ENCODE assay signal across 11 cellular contexts in genomic region chr1:205274041-205274691, GRCh38. TPM values are rescaled to one million over a fixed set of nuclear protein-coding genes. Genes with fewer than 3 reads are reported as not detected.
A peak's percentile ranks its signal among the peaks of the same experiment; 100 is the strongest.
DNase-seq lines count a peak whose midpoint lies in the region; ATAC-seq and TF ChIP-seq lines count a peak whose summit lies in the region.
"Had no signal": no experiment of that assay in that cellular context is flagged by ENCODE, and none has a peak within 500 bp of the region (broad histone marks: within the 10 kb centered on the region; RNA-seq: fewer than 3 reads in every experiment).

No MANE protein-coding gene starts in this region.

- intact Hi-C loops in left colon (cut with DNase I, micrococcal nuclease): loop anchor here in 1 of 2 donors (5.0 kb wide), 1 partner anchor 53 kb away; no protein-coding TSS in a partner anchor
- intact Hi-C loops in ascending aorta (cut with DNase I): no loop called here

- H3K9me3 ChIP-seq in ascending aorta: no peaks in the 10 kb centered on the region
- H3K9me3 ChIP-seq: BLaER1 treated with 17β-estradiol and CSF1 and Interleukin-3, amounts not matched to agents 10 nM and 100 nM; suprapubic skin had no signal

- H3K4me3 ChIP-seq in ascending aorta: no peak overlapping the region
- H3K4me3 ChIP-seq: BLaER1 treated with 17β-estradiol and CSF1 and Interleukin-3, amounts not matched to agents 10 nM and 100 nM; suprapubic skin had no signal

- peak; percentile 5 for ATAC-seq in GM18498 (IDR thresholded peaks at IDR 0.05; ENCODE audit: unreplicated experiment)
- peak; percentile 52 for ATAC-seq in left colon
- ATAC-seq in GM19455 (IDR thresholded peaks at IDR 0.05; ENCODE audit: unreplicated experiment): no peak
- ATAC-seq in HG02973 (IDR thresholded peaks at IDR 0.05; ENCODE audit: unreplicated experiment): no peak

- DNase-seq in A172 (ENCODE audit: low spot score): peak; percentile 80
- no peak for DNase-seq in left colon
- no peak for DNase-seq in ascending aorta (ENCODE audit: low spot score in 2 of 2)
- DNase-seq in activated T-cell treated with anti-CD3 and anti-CD28 coated beads, Interleukin-2, amount 50 U/mL, for 48 hours: no peak
- DNase-seq: GOT3 had no signal

- no peaks in the 10 kb centered on the region for H3K27me3 ChIP-seq in ascending aorta
- H3K27me3 ChIP-seq: suprapubic skin had no signal

- H3K27ac ChIP-seq in VCaP (peak overlapping the region; percentile 67), ascending aorta (no peak overlapping the region)
- H3K27ac ChIP-seq: BLaER1 treated with 17β-estradiol and CSF1 and Interleukin-3, amounts not matched to agents 10 nM and 100 nM; suprapubic skin had no signal

- no peaks in the 10 kb centered on the region for H3K4me1 ChIP-seq in ascending aorta

- TF ChIP-seq CTCF in VCaP (conservative IDR thresholded peaks at IDR 0.05): no peak
- no peak for TF ChIP-seq CTCF in ascending aorta (IDR thresholded peaks at IDR 0.05)

- H3K36me3 ChIP-seq in ascending aorta: peaks cover 8 to 17% of the 10 kb centered on the region in 2 donors
- H3K36me3 ChIP-seq: BLaER1 treated with 17β-estradiol and CSF1 and Interleukin-3, amounts not matched to agents 10 nM and 100 nM had no signal

RNA-seq across cellular contexts. Expression of gene TMCC2, which starts 46.4 kb away (rescaled TPM):
- 8.1 and 11.9 TPM in 2 replicates for total RNA-seq in A172 (2014; rRNA removed; shearing (Covaris generic))
- total RNA-seq in left colon (1 to 10 TPM in 1 of 2 donors, under 1 TPM in 1; 0.27 to 1.2 TPM), ascending aorta (5.2 TPM)

RNA-seq across cellular contexts. Expression of gene NUAK2, which starts 47.4 kb away (rescaled TPM):
- 16.3 and 18.4 TPM in 2 replicates for total RNA-seq in A172 (2014; rRNA removed; shearing (Covaris generic))
- total RNA-seq in left colon: 10 to 100 TPM; 27.7 to 29.2 TPM
- 0.85 TPM for total RNA-seq in ascending aorta

Comparison
In these comparisons a context has a peak if more than half of its experiments do, and no peak if none do; other contexts are left out.
1. ATAC-seq: peak in GM18498 (single experiment) and left colon (single experiment); none in GM19455 (single experiment) and HG02973 (single experiment).